Comparison of ENCODE assay signal across 13 cellular contexts in genomic region chr12:54337854-54338650, GRCh38. TPM values are rescaled to one million over a fixed set of nuclear protein-coding genes. Genes with fewer than 3 reads are reported as not detected.
A peak's percentile ranks its signal among the peaks of the same experiment; 100 is the strongest.
DNase-seq lines count a peak whose midpoint lies in the region; ATAC-seq and TF ChIP-seq lines count a peak whose summit lies in the region.
"Had no signal": no experiment of that assay in that cellular context is flagged by ENCODE, and none has a peak within 500 bp of the region (broad histone marks: within the 10 kb centered on the region; RNA-seq: fewer than 3 reads in every experiment).

No MANE protein-coding gene starts in this region.

- H3K27ac ChIP-seq in vagina (peak overlapping the region; percentile 57), GM23338 (ENCODE audit: low read depth) (no peak overlapping the region)

- H3K4me1 Mint-ChIP-seq in activated T-cell treated with anti-CD3 and anti-CD28 coated beads, Interleukin-2, amount 50 U/mL, for 24 hours (ENCODE audit: low read depth), result peaks cover 25% of the 10 kb centered on the region
- peaks cover 15% of the 10 kb centered on the region for H3K4me1 Mint-ChIP-seq in activated T-cell treated with anti-CD3 and anti-CD28 coated beads, Interleukin-2, amount 50 U/mL, for 4 hours (ENCODE audit: low read depth)
- H3K4me1 Mint-ChIP-seq in neural crest cell (peaks cover 62% of the 10 kb centered on the region), GM23338 (peaks cover 2% of the 10 kb centered on the region; the same call in 1 of the 3 replicates)

- no peak for DNase-seq in activated T-cell treated with anti-CD3 and anti-CD28 coated beads, Interleukin-2, amount 50 U/mL, for 24 hours
- no peak for DNase-seq in activated T-cell treated with anti-CD3 and anti-CD28 coated beads, Interleukin-2, amount 50 U/mL, for 4 hours
- DNase-seq in Right ventricle myocardium superior (no peak), neural crest cell (ENCODE audit: low read depth, low spot score) (no peak), vagina (ENCODE audit: extremely low spot score in 2 of 2) (no peak), GM19240 (ENCODE audit: insufficient read length, low spot score) (no peak), GM23338 (ENCODE audit: low spot score) (no peak), midbrain (lab: John Stamatoyannopoulos, UW) (no peak)
- DNase-seq: DMS 273 treated with DMSO at 0.1 percent for 48 hours, left cardiac atrium, NCI-H345, RPMI8226 had no signal

- H3K36me3 ChIP-seq in vagina, result peaks cover 0 to 25% of the 10 kb centered on the region in 2 donors
- peaks cover 14% of the 10 kb centered on the region for H3K36me3 ChIP-seq in GM23338 (ENCODE audit: insufficient read depth)

- H3K4me2 ChIP-seq in GM23338, result no peak overlapping the region

- peaks cover 66% of the 10 kb centered on the region for H3K36me3 Mint-ChIP-seq in activated T-cell treated with anti-CD3 and anti-CD28 coated beads, Interleukin-2, amount 50 U/mL, for 24 hours (ENCODE audit: low read depth)
- peaks cover 21% of the 10 kb centered on the region for H3K36me3 Mint-ChIP-seq in activated T-cell treated with anti-CD3 and anti-CD28 coated beads, Interleukin-2, amount 50 U/mL, for 4 hours (ENCODE audit: insufficient read depth)
- H3K36me3 Mint-ChIP-seq in neural crest cell (ENCODE audit: low read depth), result peaks cover 12% of the 10 kb centered on the region
- H3K36me3 Mint-ChIP-seq in GM23338 (ENCODE audit: low read depth), result peaks cover 18% of the 10 kb centered on the region

- no peaks in the 10 kb centered on the region for H3K27me3 Mint-ChIP-seq in activated T-cell treated with anti-CD3 and anti-CD28 coated beads, Interleukin-2, amount 50 U/mL, for 24 hours
- no peaks in the 10 kb centered on the region for H3K27me3 Mint-ChIP-seq in activated T-cell treated with anti-CD3 and anti-CD28 coated beads, Interleukin-2, amount 50 U/mL, for 4 hours (ENCODE audit: low read depth)
- H3K27me3 Mint-ChIP-seq in neural crest cell (ENCODE audit: low read depth), result no peaks in the 10 kb centered on the region
- H3K27me3 Mint-ChIP-seq in GM23338 (ENCODE audit: insufficient read depth, low read depth, poor library complexity), result peaks cover 6% of the 10 kb centered on the region

- peaks cover 28% of the 10 kb centered on the region for H3K4me1 ChIP-seq in vagina
- H3K4me1 ChIP-seq in GM23338 (ENCODE audit: insufficient read depth), result peaks cover 10% of the 10 kb centered on the region; the same call in 1 of the 2 replicates

- no peaks in the 10 kb centered on the region for H3K9me3 ChIP-seq in vagina

- H3K27me3 ChIP-seq in vagina (no peaks in the 10 kb centered on the region), GM23338 (ENCODE audit: insufficient read depth) (no peaks in the 10 kb centered on the region)

- H3K9me2 ChIP-seq in GM23338 (ENCODE audit: insufficient read depth), result no peaks in the 10 kb centered on the region

- peaks cover 16% of the 10 kb centered on the region for H3K79me2 ChIP-seq in GM23338 (replicated peaks; ENCODE audit: insufficient read depth)

- ATAC-seq in activated T-cell treated with anti-CD3 and anti-CD28 coated beads, Interleukin-2, amount 50 U/mL, for 4 hours, result no peak
- ATAC-seq in Right ventricle myocardium superior (ENCODE audit: poor library complexity) (peak; percentile 56), GM23338 (no peak)

- TF ChIP-seq CTCF in neural crest cell (conservative IDR thresholded peaks at IDR 0.05) (no peak), vagina (IDR thresholded peaks at IDR 0.05) (no peak), GM23338 (conservative IDR thresholded peaks at IDR 0.05; ENCODE audit: low read depth in 2 of 2) (no peak)

- intact Hi-C loops in Right ventricle myocardium superior (cut with DNase I), result no loop called here
- intact Hi-C loops in vagina (cut with DNase I), result no loop called here

- no peak for TF ChIP-seq POLR2A in vagina (IDR thresholded peaks at IDR 0.05)

- H4K20me1 ChIP-seq in GM23338 (replicated peaks; ENCODE audit: insufficient read depth), result peaks cover 11% of the 10 kb centered on the region

- H2AFZ ChIP-seq in GM23338, result no peak overlapping the region

- no peak overlapping the region for H3K4me3 Mint-ChIP-seq in activated T-cell treated with anti-CD3 and anti-CD28 coated beads, Interleukin-2, amount 50 U/mL, for 24 hours
- no peak overlapping the region for H3K4me3 Mint-ChIP-seq in activated T-cell treated with anti-CD3 and anti-CD28 coated beads, Interleukin-2, amount 50 U/mL, for 4 hours
- H3K4me3 Mint-ChIP-seq in neural crest cell (peak overlapping the region; percentile 13), GM23338 (no peak overlapping the region)

- H3K9me3 Mint-ChIP-seq in activated T-cell treated with anti-CD3 and anti-CD28 coated beads, Interleukin-2, amount 50 U/mL, for 24 hours, result no peaks in the 10 kb centered on the region
- H3K9me3 Mint-ChIP-seq in activated T-cell treated with anti-CD3 and anti-CD28 coated beads, Interleukin-2, amount 50 U/mL, for 4 hours, result no peaks in the 10 kb centered on the region
- no peaks in the 10 kb centered on the region for H3K9me3 Mint-ChIP-seq in neural crest cell
- H3K9me3 Mint-ChIP-seq in GM23338, result no peaks in the 10 kb centered on the region

- H3K4me3 ChIP-seq in vagina (no peak overlapping the region), GM23338 (no peak overlapping the region)

- H3K27ac Mint-ChIP-seq in activated T-cell treated with anti-CD3 and anti-CD28 coated beads, Interleukin-2, amount 50 U/mL, for 24 hours, result peak overlapping the region; percentile 14
- H3K27ac Mint-ChIP-seq in neural crest cell (ENCODE audit: unreplicated experiment), result peak overlapping the region; percentile 21
- H3K27ac Mint-ChIP-seq in GM23338, result no peak overlapping the region

- H3F3A ChIP-seq in GM23338 (replicated peaks; ENCODE audit: low read depth), result peaks cover 14% of the 10 kb centered on the region

TF ChIP-seq in GM23338, 12 proteins besides CTCF, POLR2A, EP300 and RAD21 (continues in another document):
- TF ChIP-seq NANOG (IDR thresholded peaks at IDR 0.05; ENCODE audit: borderline replicate concordance) (no peak), EZH2phosphoT487 (IDR thresholded peaks at IDR 0.05; ENCODE audit: unreplicated experiment) (no peak)

RNA-seq across cellular contexts. Expression of gene COPZ1, which starts 13.1 kb away (rescaled TPM):
- total RNA-seq in activated T-cell treated with anti-CD3 and anti-CD28 coated beads, Interleukin-2, amount 50 U/mL, for 4 hours, result 100 to 1,000 TPM in 2 of 3 donors, 10 to 100 TPM in 1; 97.5 to 113 (median 109) TPM
- total RNA-seq in Right ventricle myocardium superior (116 TPM), neural crest cell (148 and 160 TPM in 2 replicates), vagina (47.6 TPM)
- 72.5 and 91.2 TPM in 2 replicates for total RNA-seq in GM23338 (2014; rRNA removed; shearing (Covaris generic))
- polyA plus RNA-seq in GM23338 (2016; fragmentation: Nextera tagmentation; extraction: Ambion mirVana), result 72.7 and 79.9 TPM in 2 replicates

RNA-seq across cellular contexts. Expression of gene GPR84, which starts 26.2 kb away (rescaled TPM):
- under 1 TPM in 2 of 3 donors, not detected in 1; 0.13 to 0.49 TPM for total RNA-seq in activated T-cell treated with anti-CD3 and anti-CD28 coated beads, Interleukin-2, amount 50 U/mL, for 4 hours
- total RNA-seq in Right ventricle myocardium superior, result not detected
- total RNA-seq in neural crest cell, result not detected in 2 replicates
- total RNA-seq in vagina, result not detected
- not detected in 2 replicates for total RNA-seq in GM23338 (2014; rRNA removed; shearing (Covaris generic))
- not detected in 2 replicates for polyA plus RNA-seq in GM23338 (2016; fragmentation: Nextera tagmentation; extraction: Ambion mirVana)
- total RNA-seq: skeletal muscle tissue had no signal

RNA-seq across cellular contexts. Expression of gene NFE2, which starts 37.2 kb away (rescaled TPM):
- total RNA-seq in activated T-cell treated with anti-CD3 and anti-CD28 coated beads, Interleukin-2, amount 50 U/mL, for 4 hours, result under 1 TPM; 0.26 to 0.40 (median 0.27) TPM
- total RNA-seq in Right ventricle myocardium superior (0.40 TPM), neural crest cell (0.32 TPM in 1 of 2 replicates, not detected in the other), vagina (not detected)
- total RNA-seq in GM23338 (2014; rRNA removed; shearing (Covaris generic)), result 0.27 and 1.3 TPM in 2 replicates
- polyA plus RNA-seq in GM23338 (2016; fragmentation: Nextera tagmentation; extraction: Ambion mirVana), result 1.8 and 3.0 TPM in 2 replicates

RNA-seq across cellular contexts. Expression of gene ZNF385A, which starts 46.5 kb away (rescaled TPM):
- 1 to 10 TPM in 1 of 3 donors, under 1 TPM in 2; 0.48 to 1.1 (median 0.55) TPM for total RNA-seq in activated T-cell treated with anti-CD3 and anti-CD28 coated beads, Interleukin-2, amount 50 U/mL, for 4 hours
- total RNA-seq in Right ventricle myocardium superior (10.7 TPM), neural crest cell (20.3 and 20.8 TPM in 2 replicates), vagina (38.8 TPM)
- 10.9 and 22.3 TPM in 2 replicates for total RNA-seq in GM23338 (2014; rRNA removed; shearing (Covaris generic))
- polyA plus RNA-seq in GM23338 (2016; fragmentation: Nextera tagmentation; extraction: Ambion mirVana), result 19.6 and 21.7 TPM in 2 replicates

RNA-seq across cellular contexts. Expression of gene HNRNPA1, which starts 57.5 kb away (rescaled TPM):
- 1,000 to 10,000 TPM; 2,725 to 2,849 (median 2,779) TPM for total RNA-seq in activated T-cell treated with anti-CD3 and anti-CD28 coated beads, Interleukin-2, amount 50 U/mL, for 4 hours
- 389 TPM for total RNA-seq in Right ventricle myocardium superior
- total RNA-seq in neural crest cell, result 3,205 and 3,261 TPM in 2 replicates
- 521 TPM for total RNA-seq in vagina
- 1,104 and 1,281 TPM in 2 replicates for total RNA-seq in GM23338 (2014; rRNA removed; shearing (Covaris generic))
- 2,363 and 2,576 TPM in 2 replicates for polyA plus RNA-seq in GM23338 (2016; fragmentation: Nextera tagmentation; extraction: Ambion mirVana)
